In the genomic region with DNA sequence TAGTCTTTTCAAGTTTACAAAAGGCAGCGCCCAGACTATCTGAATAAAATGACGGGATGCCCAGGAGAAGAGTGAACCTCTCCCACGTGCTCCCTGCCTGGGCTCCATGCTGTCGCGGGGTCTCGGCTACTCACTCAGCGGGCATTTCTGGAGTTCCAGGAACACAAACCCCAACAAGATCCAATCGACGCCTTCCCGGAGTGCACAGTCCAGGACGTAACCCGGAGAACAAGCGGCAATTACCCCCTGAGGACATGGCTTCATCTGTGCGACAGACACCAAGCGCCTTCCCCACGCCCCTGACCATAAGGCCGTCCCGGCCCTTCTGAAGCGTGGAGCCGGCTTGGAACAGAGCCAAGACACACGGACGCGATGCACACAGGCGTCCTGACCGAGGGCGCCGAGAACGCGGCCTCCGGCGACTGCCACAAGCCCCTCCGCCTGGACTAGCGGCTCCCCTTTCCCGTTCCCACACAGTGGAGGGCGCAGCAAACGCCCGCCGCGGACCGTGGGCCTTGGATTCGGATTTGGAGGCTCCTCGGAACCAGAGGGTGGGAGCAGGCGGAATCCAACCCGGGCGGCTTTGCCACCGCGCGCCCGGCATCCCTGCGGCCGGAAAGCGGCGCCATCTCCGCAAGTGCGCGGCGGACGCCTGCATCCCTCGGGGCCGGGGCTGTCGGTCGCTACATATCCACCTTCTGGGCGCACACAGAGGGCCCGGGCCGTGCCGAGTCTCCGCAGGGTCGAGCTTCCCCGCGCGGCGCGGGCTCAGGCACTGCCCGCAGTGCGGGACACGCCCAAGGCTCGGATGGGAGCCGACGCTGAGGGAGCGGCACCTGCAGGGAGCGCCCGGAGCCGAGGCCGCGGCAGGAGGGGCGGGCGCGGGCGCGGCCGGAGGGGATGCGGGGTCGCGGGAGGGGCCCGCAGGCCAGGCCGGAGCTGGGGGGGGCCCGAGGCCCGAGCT, we compare ENCODE assay signal across 8 cellular contexts.
DNase-seq lines count a peak whose midpoint lies in the region; ATAC-seq lines count a peak whose summit lies in the region.

No MANE protein-coding gene starts in this region.

- DNase-seq in ELF-1 (ENCODE audit: low read depth, low spot score): peak; percentile 45
- DNase-seq in HuH-7.5 (ENCODE audit: low spot score): peak; percentile 47
- DNase-seq in T-helper 22 cell (ENCODE audit: low read depth): peak; percentile 14
- DNase-seq in caudate nucleus (lab: John Stamatoyannopoulos, UW): peak in 49 of 61 donors; percentile 9 to 78 (median 50)
- peak; percentile 53 to 57 for DNase-seq in stimulated activated CD4-positive, alpha-beta T cell treated with anti-CD3 and anti-CD28 coated beads, Interleukin-2, amount 100 ng/mL, for 24 hours
- DNase-seq in amniotic stem cell (lab: John Stamatoyannopoulos, UW): no peak

- peak; percentile 27 for ATAC-seq in GM21515 (IDR thresholded peaks at IDR 0.05; ENCODE audit: unreplicated experiment)

- H3K27ac ChIP-seq in caudate nucleus (ENCODE audit: low read depth, low read length) (peak overlapping the region; percentile 50), layer of hippocampus (ENCODE audit: low read depth, low read length) (peak overlapping the region; percentile 84)

- H3K27me3 ChIP-seq in layer of hippocampus (ENCODE audit: control insufficient read depth, insufficient read depth, low read length): no peaks in the 10 kb centered on the region
